In genomic region chr2:101986386-101986785, GRCh38 we compare ENCODE assay signal across 28 cellular contexts. TPM values are rescaled to one million over a fixed set of nuclear protein-coding genes. Genes with fewer than 3 reads are reported as not detected.
DNase-seq lines count a peak whose midpoint lies in the region; ATAC-seq and TF ChIP-seq lines count a peak whose summit lies in the region.
"Had no signal": no experiment of that assay in that cellular context is flagged by ENCODE, and none has a peak within 500 bp of the region (broad histone marks: within the 10 kb centered on the region; RNA-seq: fewer than 3 reads in every experiment).

No MANE protein-coding gene starts in this region.

- H3K36me3 ChIP-seq in colonic mucosa, result no peaks in the 10 kb centered on the region
- no peaks in the 10 kb centered on the region for H3K36me3 ChIP-seq in transverse colon
- H3K36me3 ChIP-seq: gastroesophageal sphincter, left lung, upper lobe of right lung, WERI-Rb-1 had no signal

- TF ChIP-seq CTCF in natural killer cell (IDR thresholded peaks at IDR 0.05), result no peak
- no peak for TF ChIP-seq CTCF in colonic mucosa (IDR thresholded peaks at IDR 0.05)
- no peak for TF ChIP-seq CTCF in transverse colon (IDR thresholded peaks at IDR 0.05)

- DNase-seq in natural killer cell (no peak), colonic mucosa (no peak), left lobe of liver (ENCODE audit: low spot score) (no peak), transverse colon (no peak), superior temporal gyrus (ENCODE audit: extremely low spot score) (no peak), SK-N-DZ (ENCODE audit: low spot score) (no peak)
- DNase-seq in natural killer cell treated with Interleukin-12 subunit alpha and Interleukin-12 subunit beta and Interleukin-15 and Interleukin-18, amount 100 ng/mL, for 72 hours (ENCODE audit: low spot score), result no peak
- DNase-seq: activated CD4-positive, alpha-beta T cell treated with anti-CD3 and anti-CD28 coated beads, Interleukin-2, amount 10 ng/mL, durations not matched to agents 24 days and 14 days; activated naive CD4-positive, alpha-beta T cell treated with anti-CD3 and anti-CD28 coated beads, Interleukin-2, amount 50 U/mL, for 16 hours; left lung; mesenchymal stem cell; NCI-H1417 treated with DMSO at 0.1 percent for 48 hours; NCI-H2029 treated with DMSO at 0.1 percent for 48 hours; NCI-H526; stimulated activated CD4-positive, alpha-beta T cell treated with anti-CD3 and anti-CD28 coated beads, Interleukin-12 subunit alpha, Interleukin-12 subunit beta, amount 100 ng/mL, for 4 hours; stimulated activated CD4-positive, alpha-beta T cell treated with anti-CD3 and anti-CD28 coated beads, Interleukin-4, amount 100 ng/mL, for 24 hours; SW 1271; T1000; upper lobe of right lung; WERI-Rb-1 had no signal

- TF ChIP-seq EP300 in transverse colon (IDR thresholded peaks at IDR 0.05; ENCODE audit: low read depth), result no peak

- no peaks in the 10 kb centered on the region for H3K9me3 Mint-ChIP-seq in natural killer cell
- no peaks in the 10 kb centered on the region for H3K9me3 Mint-ChIP-seq in natural killer cell treated with Interleukin-12 subunit alpha and Interleukin-12 subunit beta and Interleukin-15 and Interleukin-18, amount 100 ng/mL, for 72 hours
- H3K9me3 Mint-ChIP-seq in stimulated activated memory B cell treated with anti-CD40 and anti-IgM and Interleukin-4, amounts not matched to agents 10 μg/mL and 1 μg/mL and 100 μg/mL, for 72 hours, result no peaks in the 10 kb centered on the region
- H3K9me3 Mint-ChIP-seq: activated CD4-positive, alpha-beta T cell treated with anti-CD3 and anti-CD28 coated beads, Interleukin-2, amount 10 ng/mL, durations not matched to agents 24 days and 14 days; activated T-helper 1 cell treated with anti-CD3 and anti-CD28 coated beads, Interleukin-12 subunit alpha, Interleukin-12 subunit beta, Interleukin-2, Interleukin-4 antibody, amounts not matched to agents 30 ng/mL and 10 ng/mL and 1 ng/mL, durations not matched to agents 14 hours and 24 hours and 36 hours had no signal

- no peaks in the 10 kb centered on the region for H3K27me3 ChIP-seq in colonic mucosa
- H3K27me3 ChIP-seq in transverse colon, result no peaks in the 10 kb centered on the region
- H3K27me3 ChIP-seq: gastroesophageal sphincter, hepatocyte, left lung, upper lobe of right lung had no signal

- intact Hi-C loops in natural killer cell (cut with micrococcal nuclease), result loop anchor here (2.0 to 5.0 kb wide), 3 partner anchors 18 to 431 kb away; partner anchors contain the start of gene IL18R1
- intact Hi-C loops in colonic mucosa (cut with DNase I), result no loop called here
- intact Hi-C loops in transverse colon (cut with DNase I; ENCODE audit: low total_unique reads), result loop anchor here (10.0 kb wide), 1 partner anchor 102 kb away; no protein-coding TSS in a partner anchor

- no peaks in the 10 kb centered on the region for H3K36me3 Mint-ChIP-seq in natural killer cell
- no peaks in the 10 kb centered on the region for H3K36me3 Mint-ChIP-seq in natural killer cell treated with Interleukin-12 subunit alpha and Interleukin-12 subunit beta and Interleukin-15 and Interleukin-18, amount 100 ng/mL, for 72 hours
- H3K36me3 Mint-ChIP-seq in stimulated activated memory B cell treated with anti-CD40 and anti-IgM and Interleukin-4, amounts not matched to agents 10 μg/mL and 1 μg/mL and 100 μg/mL, for 72 hours, result no peaks in the 10 kb centered on the region

- no peak for TF ChIP-seq POLR2A in transverse colon (IDR thresholded peaks at IDR 0.05)

- H3K4me1 Mint-ChIP-seq in natural killer cell, result peaks cover 69 to 76% of the 10 kb centered on the region in 2 donors
- H3K4me1 Mint-ChIP-seq in natural killer cell treated with Interleukin-12 subunit alpha and Interleukin-12 subunit beta and Interleukin-15 and Interleukin-18, amount 100 ng/mL, for 72 hours (ENCODE audit: low read depth in 2 of 2), result peaks cover 51 to 59% of the 10 kb centered on the region in 2 donors
- peaks cover 20% of the 10 kb centered on the region for H3K4me1 Mint-ChIP-seq in stimulated activated memory B cell treated with anti-CD40 and anti-IgM and Interleukin-4, amounts not matched to agents 10 μg/mL and 1 μg/mL and 100 μg/mL, for 72 hours

- H3K27ac Mint-ChIP-seq in natural killer cell, result peak overlapping the region; percentile 80 to 85
- no peak overlapping the region for H3K27ac Mint-ChIP-seq in natural killer cell treated with Interleukin-12 subunit alpha and Interleukin-12 subunit beta and Interleukin-15 and Interleukin-18, amount 100 ng/mL, for 72 hours
- no peak overlapping the region for H3K27ac Mint-ChIP-seq in stimulated activated memory B cell treated with anti-CD40 and anti-IgM and Interleukin-4, amounts not matched to agents 10 μg/mL and 1 μg/mL and 100 μg/mL, for 72 hours
- H3K27ac Mint-ChIP-seq: activated CD4-positive, alpha-beta T cell treated with anti-CD3 and anti-CD28 coated beads, Interleukin-2, amount 10 ng/mL, durations not matched to agents 24 days and 14 days; activated T-helper 1 cell treated with anti-CD3 and anti-CD28 coated beads, Interleukin-12 subunit alpha, Interleukin-12 subunit beta, Interleukin-2, Interleukin-4 antibody, amounts not matched to agents 30 ng/mL and 10 ng/mL and 1 ng/mL, durations not matched to agents 14 hours and 24 hours and 36 hours had no signal

- peak overlapping the region; percentile 81 for H3K4me3 Mint-ChIP-seq in natural killer cell
- no peak overlapping the region for H3K4me3 Mint-ChIP-seq in natural killer cell treated with Interleukin-12 subunit alpha and Interleukin-12 subunit beta and Interleukin-15 and Interleukin-18, amount 100 ng/mL, for 72 hours
- no peak overlapping the region for H3K4me3 Mint-ChIP-seq in stimulated activated memory B cell treated with anti-CD40 and anti-IgM and Interleukin-4, amounts not matched to agents 10 μg/mL and 1 μg/mL and 100 μg/mL, for 72 hours
- H3K4me3 Mint-ChIP-seq: activated CD4-positive, alpha-beta T cell treated with anti-CD3 and anti-CD28 coated beads, Interleukin-2, amount 10 ng/mL, durations not matched to agents 24 days and 14 days; activated T-helper 1 cell treated with anti-CD3 and anti-CD28 coated beads, Interleukin-12 subunit alpha, Interleukin-12 subunit beta, Interleukin-2, Interleukin-4 antibody, amounts not matched to agents 30 ng/mL and 10 ng/mL and 1 ng/mL, durations not matched to agents 14 hours and 24 hours and 36 hours had no signal

- H3K9ac ChIP-seq in colonic mucosa (ENCODE audit: low read depth in 2 of 2, low read length in 2 of 2), result peak overlapping the region in 1 of 2 donors; percentile 43

- peaks cover 48 to 56% of the 10 kb centered on the region in 2 donors for H3K27me3 Mint-ChIP-seq in natural killer cell (ENCODE audit: low read depth in 2 of 2)
- H3K27me3 Mint-ChIP-seq in natural killer cell treated with Interleukin-12 subunit alpha and Interleukin-12 subunit beta and Interleukin-15 and Interleukin-18, amount 100 ng/mL, for 72 hours, result peaks cover 37 to 50% of the 10 kb centered on the region in 2 donors
- peaks cover under 1% of the 10 kb centered on the region for H3K27me3 Mint-ChIP-seq in stimulated activated memory B cell treated with anti-CD40 and anti-IgM and Interleukin-4, amounts not matched to agents 10 μg/mL and 1 μg/mL and 100 μg/mL, for 72 hours

- WGBS in transverse colon (ENCODE audit: low coverage in 1 of 2), 2 donors, result 80% methylated on average over 4 of the region's 4 CpGs; no CpG with 5 or more reads in 1 of the 2 donors

- H3K4me1 ChIP-seq in colonic mucosa (peaks cover 13% of the 10 kb centered on the region), transverse colon (peaks cover 3 to 58% (median 44%) of the 10 kb centered on the region in 4 donors)
- H3K4me1 ChIP-seq: upper lobe of right lung had no signal

- H3K4me3 ChIP-seq in colonic mucosa, result no peak overlapping the region
- no peak overlapping the region for H3K4me3 ChIP-seq in transverse colon
- H3K4me3 ChIP-seq: gastroesophageal sphincter, hepatocyte, left lung, upper lobe of right lung had no signal

- ATAC-seq in natural killer cell (no peak), left lobe of liver (peak; percentile 48)
- ATAC-seq in natural killer cell treated with Interleukin-12 subunit alpha and Interleukin-12 subunit beta and Interleukin-15 and Interleukin-18, amount 100 ng/mL, for 72 hours, result no peak
- no peak for ATAC-seq in stimulated activated memory B cell treated with anti-CD40 and anti-IgM and Interleukin-4, amounts not matched to agents 10 μg/mL and 1 μg/mL and 100 μg/mL, for 72 hours
- ATAC-seq: gastroesophageal sphincter, HCT116, left lung, sciatic nerve, upper lobe of right lung had no signal

- H3K27ac ChIP-seq in colonic mucosa (peak overlapping the region; percentile 71), transverse colon (peak overlapping the region; percentile 67 to 82 (median 76))
- H3K27ac ChIP-seq: gastroesophageal sphincter, hepatocyte, left lung, upper lobe of right lung, WERI-Rb-1 had no signal

- in situ Hi-C loops in transverse colon (cut with MboI; ENCODE audit: low pct_ligation_motif_present in 1 of 4, low pct_unique_long_range_greater_than_20kb in 1 of 4, low sequenced_read_pairs in 3 of 4), result no loop called here

- no peaks in the 10 kb centered on the region for H3K9me3 ChIP-seq in colonic mucosa
- H3K9me3 ChIP-seq in transverse colon, result no peaks in the 10 kb centered on the region
- H3K9me3 ChIP-seq: gastroesophageal sphincter, left lung, upper lobe of right lung had no signal

RNA-seq across cellular contexts. Expression of gene IL1R2, which starts 5.4 kb away (rescaled TPM):
- total RNA-seq in natural killer cell, result 1 to 10 TPM in 1 of 3 donors, under 1 TPM in 1, not detected in 1; 0.66 to 5.7 TPM
- total RNA-seq in natural killer cell treated with Interleukin-12 subunit alpha and Interleukin-12 subunit beta and Interleukin-15 and Interleukin-18, amount 100 ng/mL, for 72 hours, result not detected
- 100 to 1,000 TPM in 1 of 2 donors, 10 to 100 TPM in 1; 50.1 to 152 TPM for total RNA-seq in colonic mucosa
- total RNA-seq in left lobe of liver, result 12.0 TPM
- total RNA-seq in transverse colon, result 10 to 100 TPM in 3 of 4 donors, 1 to 10 TPM in 1; 7.1 to 52.4 (median 29.9) TPM
- not detected in 2 replicates for polyA plus RNA-seq in SK-N-DZ (2014; cell fraction: cytosol; rRNA removed)
- not detected in 2 replicates for polyA plus RNA-seq in SK-N-DZ (2014; cell fraction: nucleus; rRNA removed)
- total RNA-seq: endothelial cell of umbilical vein had no signal
- polyA plus RNA-seq: BJ, endothelial cell of umbilical vein had no signal

Comparison
In these comparisons a context has a peak if more than half of its experiments do, and no peak if none do; other contexts are left out.
1. H3K27ac Mint-ChIP-seq: peak in natural killer cell (2 of 2); none in natural killer cell treated with Interleukin-12 subunit alpha and Interleukin-12 subunit beta and Interleukin-15 and Interleukin-18, amount 100 ng/mL, for 72 hours (0 of 2) and stimulated activated memory B cell treated with anti-CD40 and anti-IgM and Interleukin-4, amounts not matched to agents 10 μg/mL and 1 μg/mL and 100 μg/mL, for 72 hours (single experiment).